8 cellular contexts compared by ENCODE assay signal in the genomic region with DNA sequence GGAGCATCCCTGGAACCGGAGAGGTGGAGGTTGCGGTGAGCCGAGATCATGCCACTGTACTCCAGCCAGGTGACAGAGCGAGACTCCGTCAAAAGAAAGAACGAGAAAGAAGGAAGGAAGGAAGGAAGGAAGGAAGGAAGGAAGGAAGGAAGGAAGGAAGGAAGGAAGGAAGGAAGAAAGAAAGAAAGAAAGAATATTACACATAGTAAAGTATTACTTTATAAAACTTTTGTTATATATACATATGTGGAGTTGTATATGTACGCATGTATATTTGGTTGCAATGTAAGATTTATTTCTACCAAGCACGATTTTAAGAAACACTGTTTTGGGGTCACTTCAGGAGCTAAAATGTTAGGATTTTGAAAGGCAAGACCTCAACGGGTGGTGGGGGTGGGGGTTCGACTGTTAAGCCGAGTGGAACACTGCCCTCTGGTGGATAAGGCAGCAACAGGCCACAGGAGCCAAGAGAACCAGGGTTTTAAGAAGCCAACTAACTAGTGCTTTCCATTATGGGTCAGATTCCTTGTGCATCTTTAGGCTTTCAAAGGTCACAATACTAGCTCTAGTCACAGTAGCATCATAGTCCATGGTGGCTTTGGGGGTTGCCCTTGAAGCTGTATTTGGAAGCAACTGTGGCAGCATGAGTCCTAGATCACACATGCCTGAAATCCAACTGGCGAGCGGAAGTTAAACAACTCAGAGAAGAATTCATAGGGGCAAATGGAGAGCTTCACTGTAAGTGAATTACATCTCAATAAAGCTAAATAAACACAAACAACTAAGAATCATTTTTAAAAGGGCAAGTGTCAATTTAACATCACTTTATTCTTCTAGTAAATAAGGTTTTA. TPM values are rescaled to one million over a fixed set of nuclear protein-coding genes. Genes with fewer than 3 reads are reported as not detected.
DNase-seq lines count a peak whose midpoint lies in the region; ATAC-seq and TF ChIP-seq lines count a peak whose summit lies in the region.

No MANE protein-coding gene starts in this region.

- DNase-seq in A673 (ENCODE audit: low spot score), result peak; percentile 85
- peak; percentile 65 for DNase-seq in LoVo (ENCODE audit: low spot score)
- DNase-seq in SW 1271 (lab: John Stamatoyannopoulos, UW), result peak; percentile 26 to 71
- DNase-seq in activated naive CD8-positive, alpha-beta T cell treated with anti-CD3 and anti-CD28 coated beads, Interleukin-2, amount 50 U/mL, for 24 hours, result peak; percentile 74
- peak; percentile 29 to 47 for DNase-seq in heart right ventricle
- DNase-seq in renal cortical epithelial cell (ENCODE audit: low read depth), result peak; percentile 56

- no peaks in the 10 kb centered on the region for H3K9me3 Mint-ChIP-seq in activated naive CD8-positive, alpha-beta T cell treated with anti-CD3 and anti-CD28 coated beads, Interleukin-2, amount 50 U/mL, for 24 hours

- no peak overlapping the region for H3K4me3 Mint-ChIP-seq in activated naive CD8-positive, alpha-beta T cell treated with anti-CD3 and anti-CD28 coated beads, Interleukin-2, amount 50 U/mL, for 24 hours

- WGBS in heart right ventricle, 2 donors, result 64% methylated on average over 13 of the region's 13 CpGs

- H3K36me3 ChIP-seq in A673 (ENCODE audit: insufficient read depth, low read length, poor library complexity, severe bottlenecking) (no peaks in the 10 kb centered on the region), heart right ventricle (peaks cover 0 to 48% (median 10%) of the 10 kb centered on the region in 9 donors)

- no peaks in the 10 kb centered on the region for H3K27me3 Mint-ChIP-seq in activated naive CD8-positive, alpha-beta T cell treated with anti-CD3 and anti-CD28 coated beads, Interleukin-2, amount 50 U/mL, for 24 hours

- TF ChIP-seq CTCF in A673 (conservative IDR thresholded peaks at IDR 0.05; ENCODE audit: low read depth, low read length), result peak; percentile 94
- TF ChIP-seq CTCF in heart right ventricle (IDR thresholded peaks at IDR 0.05), result peak; percentile 69 to 90 (median 80)

- H3K27ac Mint-ChIP-seq in activated naive CD8-positive, alpha-beta T cell treated with anti-CD3 and anti-CD28 coated beads, Interleukin-2, amount 50 U/mL, for 24 hours, result peak overlapping the region; percentile 19

- intact Hi-C loops in A673 (cut with micrococcal nuclease; ENCODE audit: unreplicated experiment), result loop anchor here (5.0 kb wide), 1 partner anchor 342 kb away; no protein-coding TSS in a partner anchor
- intact Hi-C loops in heart right ventricle (cut with DNase I), result loop anchor here in 7 of 10 donors (2.0 to 10.0 kb wide), 4 partner anchors 120 to 128 kb away; a partner anchor contains a TSS

- ATAC-seq in GM18502 (IDR thresholded peaks at IDR 0.05; ENCODE audit: poor library complexity, unreplicated experiment), result peak; percentile 54
- peak; percentile 88 for ATAC-seq in activated naive CD8-positive, alpha-beta T cell treated with anti-CD3 and anti-CD28 coated beads, Interleukin-2, amount 50 U/mL, for 24 hours
- peak in 6 of 8 donors; percentile 42 to 79 (median 65) for ATAC-seq in heart right ventricle
- ATAC-seq in GM18870 (IDR thresholded peaks at IDR 0.05; ENCODE audit: unreplicated experiment), result no peak

- H3K4me1 ChIP-seq in A673 (ENCODE audit: insufficient read depth, low read length, poor library complexity, severe bottlenecking), result no peaks in the 10 kb centered on the region
- H3K4me1 ChIP-seq in heart right ventricle, result peaks cover 0 to 10% (median 0%) of the 10 kb centered on the region in 9 donors

- H3K27ac ChIP-seq in A673 (ENCODE audit: low read depth, low read length, poor library complexity, severe bottlenecking) (peak overlapping the region; percentile 48), heart right ventricle (no peak overlapping the region)

- no TSS peak for BruUV-seq in A673 (replicated peaks; lab: Mats Ljungman, UMichigan)

- H3K27me3 ChIP-seq in A673 (replicated peaks; ENCODE audit: insufficient read depth, low read depth, low read length, poor library complexity) (no peaks in the 10 kb centered on the region), heart right ventricle (no peaks in the 10 kb centered on the region)

- H3K9me3 ChIP-seq in A673 (ENCODE audit: low read depth, low read length, poor library complexity, severe bottlenecking) (no peaks in the 10 kb centered on the region), heart right ventricle (no peaks in the 10 kb centered on the region)

- H3K4me3 ChIP-seq in A673 (ENCODE audit: low read depth, low read length, poor library complexity, severe bottlenecking), result no peak overlapping the region
- H3K4me3 ChIP-seq in heart right ventricle, result no peak overlapping the region

- H3K4me1 Mint-ChIP-seq in activated naive CD8-positive, alpha-beta T cell treated with anti-CD3 and anti-CD28 coated beads, Interleukin-2, amount 50 U/mL, for 24 hours, result peaks cover 9% of the 10 kb centered on the region

- CTCF ChIA-PET in A673 (lab: Charles Lee), result interaction anchor here (0.6 to 1.0 kb wide), 23 partner anchors 14 to 970 kb away, joined by 3 to 18 read pairs (median 7); no protein-coding TSS in a partner anchor

- H3K36me3 Mint-ChIP-seq in activated naive CD8-positive, alpha-beta T cell treated with anti-CD3 and anti-CD28 coated beads, Interleukin-2, amount 50 U/mL, for 24 hours (ENCODE audit: low read depth), result peaks cover 22% of the 10 kb centered on the region

- POLR2A ChIA-PET in A673 (lab: Charles Lee; ENCODE audit: low non-redundant PET), result interaction anchor here (0.6 kb wide), 1 partner anchor 16 kb away, joined by 16 read pairs; no protein-coding TSS in a partner anchor

RNA-seq across cellular contexts. Expression of a gene that starts 22.5 kb away (rescaled TPM):
- 47.3 and 47.9 TPM in 2 replicates for total RNA-seq in A673 (2021)
- 10 to 100 TPM; 18.1 to 32.9 (median 20.7) TPM for total RNA-seq in heart right ventricle
- polyA plus RNA-seq in heart right ventricle, result 10 to 100 TPM in 1 of 2 donors, 1 to 10 TPM in 1; 4.0 to 13.4 TPM
- total RNA-seq in renal cortical epithelial cell, result 93.3 and 156 TPM in 2 replicates

RNA-seq across cellular contexts. Expression of a gene that starts 22.5 kb away (rescaled TPM):
- total RNA-seq in A673 (2021) (7.0 and 8.2 TPM in 2 replicates), heart right ventricle (1 to 10 TPM; 3.2 to 7.4 (median 4.7) TPM), renal cortical epithelial cell (6.4 and 18.2 TPM in 2 replicates)
- under 1 TPM; 0.29 to 0.59 TPM for polyA plus RNA-seq in heart right ventricle

RNA-seq across cellular contexts. Expression of a gene that starts 39.4 kb away (rescaled TPM):
- total RNA-seq in A673 (2021), result 114 and 119 TPM in 2 replicates
- 100 to 1,000 TPM in 3 of 10 donors, 10 to 100 TPM in 7; 72.8 to 120 (median 88.4) TPM for total RNA-seq in heart right ventricle
- polyA plus RNA-seq in heart right ventricle, result 10 to 100 TPM; 17.5 to 57.9 TPM
- total RNA-seq in renal cortical epithelial cell, result 99.3 and 210 TPM in 2 replicates
